In the genomic region with DNA sequence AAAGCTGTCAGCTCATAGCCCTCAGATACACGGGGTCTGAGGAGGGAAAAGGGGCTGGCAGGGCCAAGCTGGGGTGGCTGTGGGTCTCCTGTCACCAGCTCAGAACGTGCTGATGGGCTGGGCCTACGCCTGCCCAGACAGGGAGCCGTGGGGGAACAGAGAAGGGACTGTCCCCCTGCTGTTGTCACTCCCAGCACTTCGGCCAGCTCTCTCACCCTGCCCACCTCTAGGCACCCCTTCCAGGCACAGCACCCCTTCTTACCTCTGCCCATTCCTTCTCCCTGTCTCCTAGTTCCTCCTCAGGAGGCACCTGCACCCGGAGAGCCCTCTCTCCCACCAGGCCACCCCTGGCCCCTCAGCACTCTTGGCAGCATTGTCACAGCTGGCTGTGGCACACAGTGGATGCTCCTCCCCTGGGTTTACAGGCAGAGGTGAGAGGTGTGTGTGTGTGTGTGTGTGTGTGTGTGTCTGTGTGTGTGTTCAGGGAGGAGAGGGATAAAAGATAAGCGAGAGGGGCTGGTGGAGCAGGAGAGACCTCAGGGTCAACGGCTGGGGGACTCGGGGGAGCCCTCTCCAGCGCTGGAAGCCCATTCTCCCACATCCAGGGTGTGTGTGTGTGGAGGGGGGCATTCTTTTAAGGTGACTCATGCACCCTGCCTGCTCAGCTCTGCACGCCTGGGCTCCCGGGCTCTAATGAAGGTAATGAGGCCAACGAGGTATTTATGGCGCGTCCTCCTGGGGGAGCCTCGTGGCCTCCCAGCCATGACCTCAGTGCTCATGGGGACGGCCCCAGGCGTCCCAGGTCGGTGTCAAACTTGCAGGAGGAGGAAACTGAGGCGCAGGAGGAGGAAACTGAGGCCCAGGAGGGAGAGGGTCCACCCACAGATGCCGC, we compare ENCODE assay signal across 10 cellular contexts.
DNase-seq lines count a peak whose midpoint lies in the region; ATAC-seq and TF ChIP-seq lines count a peak whose summit lies in the region.
"Had no signal": no experiment of that assay in that cellular context is flagged by ENCODE, and none has a peak within 500 bp of the region (broad histone marks: within the 10 kb centered on the region; RNA-seq: fewer than 3 reads in every experiment).

No MANE protein-coding gene starts in this region.

- no peaks in the 10 kb centered on the region for H3K27me3 Mint-ChIP-seq in activated CD4-positive, alpha-beta T cell treated with anti-CD3 and anti-CD28 coated beads for 36 hours

- peak; percentile 80 for DNase-seq in HK-2 (ENCODE audit: unreplicated experiment)
- DNase-seq in body of pancreas, result peak; percentile 26 to 75 (median 52)
- peak in 1 of 3 donors; percentile 37 for DNase-seq in right lobe of liver
- DNase-seq in HUDEP-2 (lab: John Stamatoyannopoulos, UW; ENCODE audit: unreplicated experiment in 76 of 76), result no peak
- no peak for DNase-seq in pons (ENCODE audit: low spot score)
- no peak for DNase-seq in activated CD4-positive, alpha-beta T cell treated with anti-CD3 and anti-CD28 coated beads for 36 hours
- DNase-seq: NCI-H1694 treated with DMSO at 0.1 percent for 48 hours had no signal

- no peak overlapping the region for H3K4me3 Mint-ChIP-seq in activated CD4-positive, alpha-beta T cell treated with anti-CD3 and anti-CD28 coated beads for 36 hours
- H3K4me3 Mint-ChIP-seq: brain had no signal

- no peaks in the 10 kb centered on the region for H3K9me3 ChIP-seq in body of pancreas
- no peaks in the 10 kb centered on the region for H3K9me3 ChIP-seq in right lobe of liver

- POLR2A ChIA-PET in activated CD4-positive, alpha-beta T cell treated with anti-CD3 and anti-CD28 coated beads for 36 hours (lab: Charles Lee), result no interaction called here

- H2AFZ ChIP-seq in ACC112 (ENCODE audit: low read length, unreplicated experiment), result no peak overlapping the region

- no peaks in the 10 kb centered on the region for H3K36me3 Mint-ChIP-seq in activated CD4-positive, alpha-beta T cell treated with anti-CD3 and anti-CD28 coated beads for 36 hours (ENCODE audit: low read depth)
- H3K36me3 Mint-ChIP-seq: brain had no signal

- no peaks in the 10 kb centered on the region for H3K9me3 Mint-ChIP-seq in activated CD4-positive, alpha-beta T cell treated with anti-CD3 and anti-CD28 coated beads for 36 hours (ENCODE audit: low read depth)

- H3K4me1 Mint-ChIP-seq in activated CD4-positive, alpha-beta T cell treated with anti-CD3 and anti-CD28 coated beads for 36 hours, result no peaks in the 10 kb centered on the region

- CTCF ChIA-PET in activated CD4-positive, alpha-beta T cell treated with anti-CD3 and anti-CD28 coated beads for 36 hours (lab: Charles Lee), result interaction anchor here (0.5 kb wide), 1 partner anchor 234 kb away, joined by 3 read pairs; no protein-coding TSS in a partner anchor

- H3K27ac Mint-ChIP-seq in activated CD4-positive, alpha-beta T cell treated with anti-CD3 and anti-CD28 coated beads for 36 hours, result no peak overlapping the region

- 54 to 61% methylated on average over 12 to 20 of the region's 21 CpGs for WGBS in body of pancreas, 2 donors
- 73% methylated on average over 8 of the region's 21 CpGs for WGBS in right lobe of liver (ENCODE audit: insufficient coverage, low coverage, low lambda C conversion rate, missing lambda C conversion rate)

- intact Hi-C loops in body of pancreas (cut with DNase I) (no loop called here), right lobe of liver (cut with DNase I) (no loop called here)
- intact Hi-C loops in activated CD4-positive, alpha-beta T cell treated with anti-CD3 and anti-CD28 coated beads for 36 hours (cut with DNase I, micrococcal nuclease), result no loop called here

- H3K79me2 ChIP-seq in ACC112 (ENCODE audit: control insufficient read depth, insufficient read depth, low read length, unreplicated experiment), result no peaks in the 10 kb centered on the region

- ATAC-seq in body of pancreas (peak; percentile 70), right lobe of liver (peak in 3 of 4 donors; percentile 5 to 31 (median 9)), HG02973 (IDR thresholded peaks at IDR 0.05; ENCODE audit: unreplicated experiment) (no peak)
- ATAC-seq in activated CD4-positive, alpha-beta T cell treated with anti-CD3 and anti-CD28 coated beads for 36 hours, result no peak

- H3K27me3 ChIP-seq in ACC112 (ENCODE audit: insufficient read depth, low read length) (no peaks in the 10 kb centered on the region), body of pancreas (no peaks in the 10 kb centered on the region), right lobe of liver (no peaks in the 10 kb centered on the region)

- H3K4me1 ChIP-seq in ACC112 (ENCODE audit: control insufficient read depth, insufficient read depth, low read length, unreplicated experiment) (peaks cover 12% of the 10 kb centered on the region), body of pancreas (peaks cover 14% of the 10 kb centered on the region), right lobe of liver (no peaks in the 10 kb centered on the region)

- H3K4me3 ChIP-seq in ACC112 (ENCODE audit: low read depth, low read length) (no peak overlapping the region), body of pancreas (no peak overlapping the region), right lobe of liver (no peak overlapping the region)

- H3K27ac ChIP-seq in ACC112 (ENCODE audit: low read depth, low read length) (peak overlapping the region; percentile 38; the same call in 1 of the 2 replicates), body of pancreas (peak overlapping the region; percentile 11 to 68 (median 36)), right lobe of liver (no peak overlapping the region)

- TF ChIP-seq POLR2A in body of pancreas (IDR thresholded peaks at IDR 0.05) (peak in 1 of 3 donors; percentile 35), right lobe of liver (IDR thresholded peaks at IDR 0.05) (no peak)

- no peak for TF ChIP-seq CTCF in body of pancreas (IDR thresholded peaks at IDR 0.05)
- no peak for TF ChIP-seq CTCF in right lobe of liver (IDR thresholded peaks at IDR 0.05)

- H3K36me3 ChIP-seq in ACC112 (ENCODE audit: insufficient read depth, low read length), result no peaks in the 10 kb centered on the region
- H3K36me3 ChIP-seq in body of pancreas (replicated peaks in 1 of 2; ENCODE audit: insufficient read depth in 1 of 2, low read depth in 2 of 2), result no peaks in the 10 kb centered on the region
- no peaks in the 10 kb centered on the region for H3K36me3 ChIP-seq in right lobe of liver

Comparison
In these comparisons a context has a peak if more than half of its experiments do, and no peak if none do; other contexts are left out.
1. H3K27ac ChIP-seq: peak in ACC112 (single experiment) and body of pancreas (4 of 4); none in right lobe of liver (0 of 3).
2. DNase-seq: peak in HK-2 (single experiment) and body of pancreas (4 of 4); none in HUDEP-2 (0 of 76), pons (single experiment) and activated CD4-positive, alpha-beta T cell treated with anti-CD3 and anti-CD28 coated beads for 36 hours (single experiment).
3. ATAC-seq: peak in body of pancreas (single experiment) and right lobe of liver (3 of 4); none in HG02973 (single experiment) and activated CD4-positive, alpha-beta T cell treated with anti-CD3 and anti-CD28 coated beads for 36 hours (single experiment).